26 cellular contexts compared by ENCODE assay signal in genomic region chr5:108876451-108876850, GRCh38.
"Had no signal": no experiment of that assay in that cellular context is flagged by ENCODE, and none has a peak within 500 bp of the region (broad histone marks: within the 10 kb centered on the region; RNA-seq: fewer than 3 reads in every experiment).

No MANE protein-coding gene starts in this region.

- H3K27ac ChIP-seq: esophagus squamous epithelium, gastrocnemius medialis, left lung, neutrophil, pancreas, right lobe of liver, stomach, thyroid gland had no signal

- H3K9me3 Mint-ChIP-seq: natural killer cell treated with Interleukin-12 subunit alpha and Interleukin-12 subunit beta and Interleukin-15 and Interleukin-18, amount 100 ng/mL, for 72 hours had no signal

- H3K4me3 Mint-ChIP-seq: mesothelial cell of epicardium; naive B cell; natural killer cell treated with Interleukin-12 subunit alpha and Interleukin-12 subunit beta and Interleukin-15 and Interleukin-18, amount 100 ng/mL, for 72 hours; neural crest cell; stimulated activated effector memory CD8-positive, alpha-beta T cell treated with anti-CD3 and anti-CD28 coated beads, Interleukin-12 subunit alpha, Interleukin-12 subunit beta, amount 100 ng/mL, for 72 hours had no signal

- H3K9me3 ChIP-seq: esophagus squamous epithelium, gastrocnemius medialis, left lung, mucosa of descending colon, neutrophil, pancreas, right lobe of liver, stomach, thyroid gland had no signal

- H3K27ac Mint-ChIP-seq: mesothelial cell of epicardium; natural killer cell treated with Interleukin-12 subunit alpha and Interleukin-12 subunit beta and Interleukin-15 and Interleukin-18, amount 100 ng/mL, for 72 hours; progenitor cell of endocrine pancreas; stimulated activated effector memory CD8-positive, alpha-beta T cell treated with anti-CD3 and anti-CD28 coated beads, Interleukin-12 subunit alpha, Interleukin-12 subunit beta, amount 100 ng/mL, for 72 hours had no signal

- H3K27me3 Mint-ChIP-seq: naive B cell; natural killer cell treated with Interleukin-12 subunit alpha and Interleukin-12 subunit beta and Interleukin-15 and Interleukin-18, amount 100 ng/mL, for 72 hours; progenitor cell of endocrine pancreas had no signal

- FAIRE-seq: colon, pancreas had no signal

- H3K36me3 Mint-ChIP-seq: natural killer cell treated with Interleukin-12 subunit alpha and Interleukin-12 subunit beta and Interleukin-15 and Interleukin-18, amount 100 ng/mL, for 72 hours; stimulated activated effector memory CD8-positive, alpha-beta T cell treated with anti-CD3 and anti-CD28 coated beads, Interleukin-12 subunit alpha, Interleukin-12 subunit beta, amount 100 ng/mL, for 72 hours had no signal

- DNase-seq: central memory CD4-positive, alpha-beta T cell; effector memory CD4-positive, alpha-beta T cell; erythroblast; esophagus squamous epithelium; gastrocnemius medialis; head of caudate nucleus; left cardiac atrium; left lung; mesenchymal stem cell; mucosa of descending colon; naive B cell; pancreas; right lobe of liver; stimulated activated CD4-positive, alpha-beta T cell treated with anti-CD3 and anti-CD28 coated beads, Interleukin-2, amount 100 ng/mL, for 24 hours; stimulated activated CD4-positive, alpha-beta T cell treated with anti-CD3 and anti-CD28 coated beads, Interleukin-4, amount 100 ng/mL, for 24 hours; stimulated activated naive CD4-positive, alpha-beta T cell treated with Interleukin-2 at 50 U/mL for 16 hours; stomach; thyroid gland; trophoblast cell had no signal

- H3K4me1 Mint-ChIP-seq: mesothelial cell of epicardium; naive B cell; neural crest cell; stimulated activated effector memory CD8-positive, alpha-beta T cell treated with anti-CD3 and anti-CD28 coated beads, Interleukin-12 subunit alpha, Interleukin-12 subunit beta, amount 100 ng/mL, for 72 hours had no signal

- H3K4me3 ChIP-seq: esophagus squamous epithelium, gastrocnemius medialis, left lung, mucosa of descending colon, pancreas, right lobe of liver, stomach, thyroid gland had no signal

- H3K36me3 ChIP-seq: esophagus squamous epithelium, gastrocnemius medialis, left lung, neutrophil, pancreas, right lobe of liver, thyroid gland had no signal
